ENCODE assay signal across 11 cellular contexts in the genomic region with DNA sequence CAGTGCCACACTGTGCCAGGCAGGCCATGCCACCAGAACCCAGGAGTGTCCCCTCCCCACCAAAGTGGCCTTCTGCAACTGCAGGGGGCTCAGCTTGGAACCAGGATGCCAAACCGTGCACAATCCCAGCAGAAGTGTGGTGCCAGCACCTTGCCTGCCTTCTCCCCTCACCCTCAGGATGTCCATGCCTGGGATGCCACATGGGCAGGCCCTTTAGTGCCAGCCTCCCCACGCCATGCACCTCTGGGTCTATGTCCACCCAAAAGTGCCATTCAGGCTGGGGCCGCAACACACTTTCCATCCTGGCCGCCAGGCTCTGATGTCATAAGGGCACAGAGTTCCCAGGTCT. TPM values are rescaled to one million over a fixed set of nuclear protein-coding genes. Genes with fewer than 3 reads are reported as not detected.
A peak's percentile ranks its signal among the peaks of the same experiment; 100 is the strongest.
DNase-seq lines count a peak whose midpoint lies in the region; ATAC-seq and TF ChIP-seq lines count a peak whose summit lies in the region.
"Had no signal": no experiment of that assay in that cellular context is flagged by ENCODE, and none has a peak within 500 bp of the region (broad histone marks: within the 10 kb centered on the region; RNA-seq: fewer than 3 reads in every experiment).

No MANE protein-coding gene starts in this region.

- no peaks in the 10 kb centered on the region for H3K27me3 Mint-ChIP-seq in activated naive CD8-positive, alpha-beta T cell treated with anti-CD3 and anti-CD28 coated beads, Interleukin-2, amount 50 U/mL, for 24 hours
- no peaks in the 10 kb centered on the region for H3K27me3 Mint-ChIP-seq in activated naive CD8-positive, alpha-beta T cell treated with anti-CD3 and anti-CD28 coated beads for 36 hours

- H4K20me1 ChIP-seq in osteoblast (ENCODE audit: insufficient read depth, low read length), result no peaks in the 10 kb centered on the region

- in situ Hi-C loops in HAP-1 (cut with MboI; ENCODE audit: low sequenced_read_pairs), result no loop called here

- peaks cover 35% of the 10 kb centered on the region for H3K4me1 Mint-ChIP-seq in activated naive CD8-positive, alpha-beta T cell treated with anti-CD3 and anti-CD28 coated beads, Interleukin-2, amount 50 U/mL, for 24 hours
- peaks cover 31% of the 10 kb centered on the region for H3K4me1 Mint-ChIP-seq in activated naive CD8-positive, alpha-beta T cell treated with anti-CD3 and anti-CD28 coated beads for 36 hours

- H3K4me3 ChIP-seq in osteoblast (ENCODE audit: insufficient read depth, low read length), result peak overlapping the region; percentile 5
- no peak overlapping the region for H3K4me3 ChIP-seq in HAP-1
- H3K4me3 ChIP-seq: cardiac muscle cell had no signal

- peak overlapping the region; percentile 70 for H3K4me2 ChIP-seq in osteoblast (ENCODE audit: insufficient read depth, low read length)

- no peaks in the 10 kb centered on the region for H3K79me2 ChIP-seq in osteoblast (ENCODE audit: insufficient read depth, low read length)

- no peak for TF ChIP-seq CTCF in osteoblast (IDR thresholded peaks at IDR 0.05; ENCODE audit: extremely low read depth, low read depth, low read length)

- DNase-seq in activated naive CD8-positive, alpha-beta T cell treated with anti-CD3 and anti-CD28 coated beads, Interleukin-2, amount 50 U/mL, for 24 hours, result no peak
- DNase-seq in activated naive CD8-positive, alpha-beta T cell treated with anti-CD3 and anti-CD28 coated beads for 36 hours, result no peak
- DNase-seq in epithelial cell of prostate (ENCODE audit: low read depth, low spot score) (no peak), osteoblast (ENCODE audit: insufficient read length, low spot score, missing footprints) (no peak), ureter (ENCODE audit: low spot score) (peak; percentile 47), superior temporal gyrus (ENCODE audit: extremely low spot score) (no peak), NCI-H2171 treated with DMSO at 0.1 percent for 48 hours (lab: John Stamatoyannopoulos, UW) (no peak), HAP-1 (ENCODE audit: low spot score in 2 of 2) (no peak)
- DNase-seq: glutamatergic neuron, nephron progenitor cell had no signal

- H3K9me3 Mint-ChIP-seq in activated naive CD8-positive, alpha-beta T cell treated with anti-CD3 and anti-CD28 coated beads, Interleukin-2, amount 50 U/mL, for 24 hours, result peaks cover 10% of the 10 kb centered on the region
- H3K9me3 Mint-ChIP-seq in activated naive CD8-positive, alpha-beta T cell treated with anti-CD3 and anti-CD28 coated beads for 36 hours, result peaks cover 6% of the 10 kb centered on the region

- H2AFZ ChIP-seq in osteoblast (ENCODE audit: low read length), result peak overlapping the region; percentile 68

- H3K36me3 ChIP-seq in osteoblast (ENCODE audit: insufficient read depth, low read length) (no peaks in the 10 kb centered on the region), HAP-1 (replicated peaks) (no peaks in the 10 kb centered on the region)
- H3K36me3 ChIP-seq: cardiac muscle cell had no signal

- no peaks in the 10 kb centered on the region for H3K9me3 ChIP-seq in osteoblast (ENCODE audit: low read depth, low read length)
- peaks cover 17% of the 10 kb centered on the region for H3K9me3 ChIP-seq in HAP-1

- no peak overlapping the region for H3K4me3 Mint-ChIP-seq in activated naive CD8-positive, alpha-beta T cell treated with anti-CD3 and anti-CD28 coated beads, Interleukin-2, amount 50 U/mL, for 24 hours
- no peak overlapping the region for H3K4me3 Mint-ChIP-seq in activated naive CD8-positive, alpha-beta T cell treated with anti-CD3 and anti-CD28 coated beads for 36 hours
- H3K4me3 Mint-ChIP-seq: nephron progenitor cell had no signal

- peaks cover 5% of the 10 kb centered on the region for H3K36me3 Mint-ChIP-seq in activated naive CD8-positive, alpha-beta T cell treated with anti-CD3 and anti-CD28 coated beads, Interleukin-2, amount 50 U/mL, for 24 hours (ENCODE audit: low read depth)
- peaks cover 16% of the 10 kb centered on the region for H3K36me3 Mint-ChIP-seq in activated naive CD8-positive, alpha-beta T cell treated with anti-CD3 and anti-CD28 coated beads for 36 hours

- ATAC-seq in activated naive CD8-positive, alpha-beta T cell treated with anti-CD3 and anti-CD28 coated beads, Interleukin-2, amount 50 U/mL, for 24 hours, result no peak

- H3K27me3 ChIP-seq in osteoblast (ENCODE audit: insufficient read depth, low read length) (no peaks in the 10 kb centered on the region), HAP-1 (ENCODE audit: low read depth) (peaks cover 15% of the 10 kb centered on the region)
- H3K27me3 ChIP-seq: cardiac muscle cell had no signal

- peak overlapping the region; percentile 64 for H3K27ac Mint-ChIP-seq in activated naive CD8-positive, alpha-beta T cell treated with anti-CD3 and anti-CD28 coated beads, Interleukin-2, amount 50 U/mL, for 24 hours
- no peak overlapping the region for H3K27ac Mint-ChIP-seq in activated naive CD8-positive, alpha-beta T cell treated with anti-CD3 and anti-CD28 coated beads for 36 hours
- H3K27ac Mint-ChIP-seq: nephron progenitor cell had no signal

- H3K27ac ChIP-seq in epithelial cell of prostate (peak overlapping the region; percentile 97), osteoblast (ENCODE audit: low read depth, low read length) (peak overlapping the region; percentile 94)
- H3K27ac ChIP-seq: cardiac muscle cell had no signal

- peaks cover 45% of the 10 kb centered on the region for H3K4me1 ChIP-seq in osteoblast (ENCODE audit: insufficient read depth, low read length)
- no peaks in the 10 kb centered on the region for H3K4me1 ChIP-seq in HAP-1

RNA-seq across cellular contexts. Expression of a gene that starts 8.7 kb away (rescaled TPM):
- total RNA-seq in activated naive CD8-positive, alpha-beta T cell treated with anti-CD3 and anti-CD28 coated beads for 36 hours, result 10 to 100 TPM; 42.1 to 42.4 TPM
- total RNA-seq in osteoblast (17.7 and 18.9 TPM in 2 replicates), ureter (32.6 TPM)

RNA-seq across cellular contexts. Expression of a gene that starts 15.7 kb away (rescaled TPM):
- 10 to 100 TPM; 38.1 to 41.3 TPM for total RNA-seq in activated naive CD8-positive, alpha-beta T cell treated with anti-CD3 and anti-CD28 coated beads for 36 hours
- total RNA-seq in osteoblast, result 27.7 and 28.2 TPM in 2 replicates
- total RNA-seq in ureter, result 13.0 TPM
